ENCODE assay signal across 22 cellular contexts in the genomic region with DNA sequence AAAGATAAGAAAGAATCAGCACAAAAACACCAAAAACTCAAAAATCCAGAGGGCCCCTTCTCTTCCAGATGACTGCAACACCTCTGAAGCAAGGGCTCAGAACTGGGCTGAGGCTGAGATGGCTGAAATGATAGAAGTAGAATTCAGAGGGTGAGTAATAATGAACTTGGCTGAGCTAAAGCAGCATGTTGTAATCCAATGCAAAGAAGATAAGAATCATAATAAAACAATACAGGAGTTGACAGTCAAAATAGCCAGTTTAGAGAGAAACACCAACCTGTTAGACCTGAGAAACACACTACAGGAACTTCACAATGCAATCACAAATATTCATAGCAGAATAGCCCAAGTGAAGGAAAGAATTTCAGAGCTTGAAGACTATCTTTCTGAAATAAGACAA.
DNase-seq lines count a peak whose midpoint lies in the region; ATAC-seq and TF ChIP-seq lines count a peak whose summit lies in the region.
"Had no signal": no experiment of that assay in that cellular context is flagged by ENCODE, and none has a peak within 500 bp of the region (broad histone marks: within the 10 kb centered on the region; RNA-seq: fewer than 3 reads in every experiment).

No MANE protein-coding gene starts in this region.

- no peaks in the 10 kb centered on the region for H3K9me2 ChIP-seq in hepatocyte (replicated peaks; ENCODE audit: insufficient read depth)

- no peaks in the 10 kb centered on the region for H3K79me2 ChIP-seq in hepatocyte

- no peaks in the 10 kb centered on the region for H3K27me3 ChIP-seq in breast epithelium
- H3K27me3 ChIP-seq in hepatocyte = no peaks in the 10 kb centered on the region

- no peak for TF ChIP-seq CTCF in MCF 10A (IDR thresholded peaks at IDR 0.05; ENCODE audit: unreplicated experiment)
- no peak for TF ChIP-seq CTCF in breast epithelium (IDR thresholded peaks at IDR 0.05)
- TF ChIP-seq CTCF in epithelial cell of esophagus (IDR thresholded peaks at IDR 0.05; ENCODE audit: insufficient read depth, low read depth, low read length, missing control alignments) = no peak
- TF ChIP-seq CTCF in hepatocyte (IDR thresholded peaks at IDR 0.05; ENCODE audit: poor library complexity) = no peak

- POLR2A ChIA-PET in MCF 10A (lab: Yijun Ruan, JAX) = no interaction called here

- BruUV-seq in MCF 10A (replicated peaks; lab: Mats Ljungman, UMichigan) = no TSS peak

- H3K4me2 ChIP-seq in hepatocyte = no peak overlapping the region

- H3K4me1 Mint-ChIP-seq in MCF 10A (ENCODE audit: insufficient read depth, unreplicated experiment) = peaks cover 10% of the 10 kb centered on the region
- H3K4me1 Mint-ChIP-seq in activated naive CD8-positive, alpha-beta T cell treated with anti-CD3 and anti-CD28 coated beads for 36 hours = no peaks in the 10 kb centered on the region
- H3K4me1 Mint-ChIP-seq: CD14-positive monocyte had no signal

- no peak overlapping the region for H3K4me3 ChIP-seq in breast epithelium
- H3K4me3 ChIP-seq in epithelial cell of esophagus (ENCODE audit: low read length) = no peak overlapping the region
- no peak overlapping the region for H3K4me3 ChIP-seq in hepatocyte

- TF ChIP-seq POLR2A in breast epithelium (IDR thresholded peaks at IDR 0.05) = no peak

- ATAC-seq in GM21825 (IDR thresholded peaks at IDR 0.05; ENCODE audit: unreplicated experiment) = no peak
- ATAC-seq: HCT116, Panc1 had no signal

- H3K9me3 Mint-ChIP-seq in MCF 10A (ENCODE audit: unreplicated experiment) = peaks cover 1% of the 10 kb centered on the region
- H3K9me3 Mint-ChIP-seq in activated naive CD8-positive, alpha-beta T cell treated with anti-CD3 and anti-CD28 coated beads for 36 hours = peaks cover 13% of the 10 kb centered on the region

- H3K27me3 Mint-ChIP-seq in MCF 10A (ENCODE audit: insufficient read depth, unreplicated experiment) = no peaks in the 10 kb centered on the region
- H3K27me3 Mint-ChIP-seq in activated naive CD8-positive, alpha-beta T cell treated with anti-CD3 and anti-CD28 coated beads for 36 hours = no peaks in the 10 kb centered on the region

- no peaks in the 10 kb centered on the region for H4K20me1 ChIP-seq in hepatocyte (ENCODE audit: insufficient read depth, poor library complexity, severe bottlenecking)

- no peak overlapping the region for H2AFZ ChIP-seq in hepatocyte

- H3K36me3 ChIP-seq in breast epithelium (no peaks in the 10 kb centered on the region), hepatocyte (replicated peaks; ENCODE audit: insufficient read depth, low read depth) (no peaks in the 10 kb centered on the region)

- intact Hi-C loops in MCF 10A (cut with micrococcal nuclease) (no loop called here), breast epithelium (cut with DNase I; ENCODE audit: low total_unique reads) (no loop called here)

- DNase-seq in MCF 10A (ENCODE audit: unreplicated experiment) (peak; percentile 7), breast epithelium (ENCODE audit: low spot score in 2 of 2) (no peak), epithelial cell of esophagus (ENCODE audit: low read depth) (peak; percentile 6), iris pigment epithelial cell (ENCODE audit: low read depth) (peak; percentile 12), NCI-H524 (lab: John Stamatoyannopoulos, UW) (no peak), hepatocyte (ENCODE audit: low spot score) (no peak)
- DNase-seq in activated naive CD8-positive, alpha-beta T cell treated with anti-CD3 and anti-CD28 coated beads for 36 hours = no peak
- DNase-seq: AML-193; DMS53; GDM1; KG1; NCI-H1105; NCI-H146; NCI-H2029; NCI-H2227 treated with DMSO at 0.1 percent for 48 hours; NCI-H510A treated with DMSO at 0.1 percent for 48 hours; NCI-H774; NK-92 treated with Interleukin-12 subunit alpha and Interleukin-12 subunit beta, amount 100 ng/mL, for 24 hours had no signal

- H3K9me3 ChIP-seq in breast epithelium = no peaks in the 10 kb centered on the region
- no peaks in the 10 kb centered on the region for H3K9me3 ChIP-seq in hepatocyte (ENCODE audit: low read depth)

- H3K27ac ChIP-seq in breast epithelium (no peak overlapping the region), hepatocyte (no peak overlapping the region)

- CTCF ChIA-PET in MCF 10A (lab: Yijun Ruan, JAX) = interaction anchor here (0.6 kb wide), 1 partner anchor 450 kb away, joined by 4 read pairs; no protein-coding TSS in a partner anchor

- no peaks in the 10 kb centered on the region for H3K36me3 Mint-ChIP-seq in MCF 10A (ENCODE audit: insufficient read depth, unreplicated experiment)
- H3K36me3 Mint-ChIP-seq in activated naive CD8-positive, alpha-beta T cell treated with anti-CD3 and anti-CD28 coated beads for 36 hours = no peaks in the 10 kb centered on the region
- H3K36me3 Mint-ChIP-seq: CD14-positive monocyte had no signal

- H3K4me1 ChIP-seq in breast epithelium (no peaks in the 10 kb centered on the region), hepatocyte (ENCODE audit: insufficient read depth) (no peaks in the 10 kb centered on the region)

- no peak overlapping the region for H3K4me3 Mint-ChIP-seq in MCF 10A (ENCODE audit: unreplicated experiment)
- no peak overlapping the region for H3K4me3 Mint-ChIP-seq in activated naive CD8-positive, alpha-beta T cell treated with anti-CD3 and anti-CD28 coated beads for 36 hours
- H3K4me3 Mint-ChIP-seq: CD14-positive monocyte had no signal

- H3K27ac Mint-ChIP-seq in MCF 10A (ENCODE audit: low read depth, unreplicated experiment) = no peak overlapping the region
- H3K27ac Mint-ChIP-seq in activated naive CD8-positive, alpha-beta T cell treated with anti-CD3 and anti-CD28 coated beads for 36 hours = no peak overlapping the region
- H3K27ac Mint-ChIP-seq: CD14-positive monocyte had no signal

Comparison
In these comparisons a context has a peak if more than half of its experiments do, and no peak if none do; other contexts are left out.
1. DNase-seq: peak in MCF 10A (single experiment), epithelial cell of esophagus (single experiment) and iris pigment epithelial cell (single experiment); none in breast epithelium (0 of 2), NCI-H524 (0 of 2), hepatocyte (single experiment) and activated naive CD8-positive, alpha-beta T cell treated with anti-CD3 and anti-CD28 coated beads for 36 hours (single experiment).